12 cellular contexts compared by ENCODE assay signal in the genomic region with DNA sequence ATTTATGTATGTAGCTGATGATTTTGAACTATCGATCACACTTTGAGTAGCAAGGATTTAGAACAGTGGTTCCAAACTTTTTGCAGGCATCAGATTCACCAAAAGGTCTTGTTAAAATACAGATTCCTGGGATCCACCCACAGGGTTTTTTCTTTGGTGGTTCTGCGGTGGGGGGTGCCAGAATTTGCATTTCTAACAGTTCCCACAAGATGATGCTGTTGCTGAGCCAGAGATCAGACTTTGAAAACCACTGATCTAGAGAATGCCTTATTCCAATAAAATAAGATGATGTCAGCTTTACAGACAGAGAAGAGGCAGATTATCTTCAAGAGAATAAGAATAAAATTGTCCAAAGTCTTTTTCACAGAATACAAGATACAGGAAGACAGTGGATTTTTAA.
DNase-seq lines count a peak whose midpoint lies in the region; ATAC-seq and TF ChIP-seq lines count a peak whose summit lies in the region.
"Had no signal": no experiment of that assay in that cellular context is flagged by ENCODE, and none has a peak within 500 bp of the region (broad histone marks: within the 10 kb centered on the region; RNA-seq: fewer than 3 reads in every experiment).

No MANE protein-coding gene starts in this region.

- H3K9ac ChIP-seq in NT2/D1 (ENCODE audit: insufficient read length, low read depth), result no peak overlapping the region

- TF ChIP-seq CTCF in cardiac muscle cell (IDR thresholded peaks at IDR 0.05; ENCODE audit: low read depth, low read length) (peak; percentile 30), epithelial cell of proximal tubule (conservative IDR thresholded peaks at IDR 0.05; ENCODE audit: low read depth, low read length) (peak; percentile 38)

- no peaks in the 10 kb centered on the region for H3K36me3 ChIP-seq in cardiac muscle cell
- H3K36me3 ChIP-seq in NT2/D1 (ENCODE audit: insufficient read depth, insufficient read length, low read length), result no peaks in the 10 kb centered on the region
- H3K36me3 ChIP-seq: thoracic aorta had no signal

- no peak overlapping the region for H3K4me3 Mint-ChIP-seq in stimulated activated memory B cell treated with anti-CD40 and anti-IgM and Interleukin-4, amounts not matched to agents 10 μg/mL and 1 μg/mL and 100 μg/mL, for 72 hours
- H3K4me3 Mint-ChIP-seq: CD4-positive, alpha-beta memory T cell had no signal

- H3K36me3 Mint-ChIP-seq in stimulated activated memory B cell treated with anti-CD40 and anti-IgM and Interleukin-4, amounts not matched to agents 10 μg/mL and 1 μg/mL and 100 μg/mL, for 72 hours, result no peaks in the 10 kb centered on the region
- H3K36me3 Mint-ChIP-seq: CD4-positive, alpha-beta memory T cell had no signal

- no peaks in the 10 kb centered on the region for H3K27me3 Mint-ChIP-seq in stimulated activated memory B cell treated with anti-CD40 and anti-IgM and Interleukin-4, amounts not matched to agents 10 μg/mL and 1 μg/mL and 100 μg/mL, for 72 hours

- H3K27me3 ChIP-seq in cardiac muscle cell (no peaks in the 10 kb centered on the region), NT2/D1 (ENCODE audit: insufficient read depth, insufficient read length) (no peaks in the 10 kb centered on the region)

- H3K27ac Mint-ChIP-seq in stimulated activated memory B cell treated with anti-CD40 and anti-IgM and Interleukin-4, amounts not matched to agents 10 μg/mL and 1 μg/mL and 100 μg/mL, for 72 hours, result no peak overlapping the region
- H3K27ac Mint-ChIP-seq: CD4-positive, alpha-beta memory T cell had no signal

- DNase-seq in cardiac muscle cell (ENCODE audit: low read depth in 1 of 2, low spot score in 1 of 2), result peak in 1 of 2 donors; percentile 27
- DNase-seq in left ventricle myocardium superior, result no peak
- peak; percentile 2 for DNase-seq in NT2/D1 (ENCODE audit: low read depth, low spot score)
- DNase-seq in epithelial cell of proximal tubule (ENCODE audit: low read depth), result no peak
- DNase-seq in stromal cell of bone marrow (ENCODE audit: low read depth), result peak; percentile 19
- no peak for DNase-seq in AML-193 (lab: John Stamatoyannopoulos, UW)
- DNase-seq: cerebellar nuclear complex, NCI-H2227 treated with DMSO at 0.1 percent for 48 hours had no signal

- ATAC-seq in left ventricle myocardium superior (no peak), GM21526 (IDR thresholded peaks at IDR 0.05; ENCODE audit: low FRiP score, unreplicated experiment) (no peak)
- ATAC-seq in stimulated activated memory B cell treated with anti-CD40 and anti-IgM and Interleukin-4, amounts not matched to agents 10 μg/mL and 1 μg/mL and 100 μg/mL, for 72 hours, result no peak

- H3K4me1 ChIP-seq in cardiac muscle cell (ENCODE audit: low read depth) (no peaks in the 10 kb centered on the region), NT2/D1 (ENCODE audit: insufficient read depth, insufficient read length) (no peaks in the 10 kb centered on the region)

- H3K27ac ChIP-seq in cardiac muscle cell, result no peak overlapping the region
- H3K27ac ChIP-seq: thoracic aorta had no signal

- H3K4me3 ChIP-seq in cardiac muscle cell, result no peak overlapping the region
- H3K4me3 ChIP-seq in NT2/D1 (ENCODE audit: insufficient read length, low read depth), result no peak overlapping the region
- no peak overlapping the region for H3K4me3 ChIP-seq in epithelial cell of proximal tubule (ENCODE audit: low read depth, low read length)
- H3K4me3 ChIP-seq: thoracic aorta had no signal

- H3K9me3 ChIP-seq in cardiac muscle cell (ENCODE audit: low read depth) (no peaks in the 10 kb centered on the region), NT2/D1 (ENCODE audit: insufficient read depth, low read length) (no peaks in the 10 kb centered on the region)
- H3K9me3 ChIP-seq: thoracic aorta had no signal

- intact Hi-C loops in left ventricle myocardium superior (cut with micrococcal nuclease), result no loop called here

- H3K4me1 Mint-ChIP-seq in stimulated activated memory B cell treated with anti-CD40 and anti-IgM and Interleukin-4, amounts not matched to agents 10 μg/mL and 1 μg/mL and 100 μg/mL, for 72 hours, result no peaks in the 10 kb centered on the region

- H3K9me3 Mint-ChIP-seq in stimulated activated memory B cell treated with anti-CD40 and anti-IgM and Interleukin-4, amounts not matched to agents 10 μg/mL and 1 μg/mL and 100 μg/mL, for 72 hours, result peaks cover 2% of the 10 kb centered on the region

Comparison
In these comparisons a context has a peak if more than half of its experiments do, and no peak if none do; other contexts are left out.
1. DNase-seq: peak in NT2/D1 (single experiment) and stromal cell of bone marrow (single experiment); none in left ventricle myocardium superior (single experiment), epithelial cell of proximal tubule (single experiment) and AML-193 (0 of 2).